10 cellular contexts compared by ENCODE assay signal in the genomic region with DNA sequence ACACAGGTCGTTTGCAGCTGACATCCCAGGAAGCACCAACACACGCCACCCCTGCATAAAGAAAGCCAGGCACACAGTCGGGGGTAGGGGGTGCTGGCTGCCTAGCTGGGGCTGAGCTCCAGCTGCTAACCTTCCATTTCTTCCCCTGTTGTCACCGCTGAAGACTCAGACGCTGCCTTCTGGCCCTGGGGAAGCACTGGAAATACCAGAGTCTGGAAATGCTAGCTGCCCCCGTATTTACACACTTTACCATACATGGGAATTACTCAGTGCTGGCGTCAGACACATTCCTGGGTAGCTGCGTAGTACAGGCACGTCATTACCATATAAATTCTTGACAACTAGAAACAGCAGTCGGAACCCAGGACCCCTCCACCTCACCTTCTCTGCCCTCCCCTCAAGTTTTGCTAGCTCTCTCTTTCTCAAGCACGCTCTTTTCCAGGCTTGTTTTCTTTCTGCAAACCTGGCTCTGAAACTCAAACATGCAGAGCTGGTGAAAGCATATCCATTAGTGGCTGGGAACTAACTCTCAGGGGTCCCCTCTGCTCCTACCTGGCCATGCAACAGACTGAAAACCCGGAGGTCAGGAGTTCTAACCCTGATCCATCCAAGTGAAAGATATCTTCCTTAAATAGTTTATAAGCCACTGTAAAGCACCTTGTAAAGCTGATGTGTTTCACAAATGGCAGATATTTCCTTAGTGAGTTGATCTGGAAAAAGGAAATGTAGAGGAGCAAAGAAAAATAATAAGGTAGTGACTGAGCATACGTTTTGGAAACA. TPM values are rescaled to one million over a fixed set of nuclear protein-coding genes. Genes with fewer than 3 reads are reported as not detected.
DNase-seq lines count a peak whose midpoint lies in the region; ATAC-seq and TF ChIP-seq lines count a peak whose summit lies in the region.
"Had no signal": no experiment of that assay in that cellular context is flagged by ENCODE, and none has a peak within 500 bp of the region (broad histone marks: within the 10 kb centered on the region; RNA-seq: fewer than 3 reads in every experiment).

No MANE protein-coding gene starts in this region.

- H3K27me3 Mint-ChIP-seq in type B pancreatic cell, result no peaks in the 10 kb centered on the region

- H3K4me3 Mint-ChIP-seq in type B pancreatic cell, result peak overlapping the region; percentile 83

- H3K4me1 ChIP-seq in left lung, result peaks cover 58 to 94% of the 10 kb centered on the region in 2 donors

- no peaks in the 10 kb centered on the region for H3K9me3 ChIP-seq in left lung
- H3K9me3 ChIP-seq: BLaER1 treated with 17β-estradiol and CSF1 and Interleukin-3, amounts not matched to agents 10 nM and 100 nM had no signal

- intact Hi-C loops in left lung (cut with DNase I), result no loop called here

- TF ChIP-seq CTCF in brain microvascular endothelial cell (IDR thresholded peaks at IDR 0.05; ENCODE audit: low read depth, low read length, missing control alignments) (no peak), left lung (IDR thresholded peaks at IDR 0.05) (no peak), type B pancreatic cell (conservative IDR thresholded peaks at IDR 0.05) (no peak)

- in situ Hi-C loops in brain microvascular endothelial cell (cut with HindIII; ENCODE audit: low pct_ligation_motif_present, low sequenced_read_pairs), result no loop called here

- peaks cover 55% of the 10 kb centered on the region for H3K4me1 Mint-ChIP-seq in type B pancreatic cell (ENCODE audit: unreplicated experiment)

- H3K36me3 ChIP-seq in brain microvascular endothelial cell (replicated peaks) (peaks cover 46% of the 10 kb centered on the region), left lung (peaks cover 0 to 2% of the 10 kb centered on the region in 2 donors)

- no peaks in the 10 kb centered on the region for H3K36me3 Mint-ChIP-seq in type B pancreatic cell

- peak overlapping the region; percentile 98 for H3K27ac ChIP-seq in brain microvascular endothelial cell
- H3K27ac ChIP-seq in left lung, result peak overlapping the region; percentile 90 to 96
- H3K27ac ChIP-seq: BLaER1 treated with 17β-estradiol and CSF1 and Interleukin-3, amounts not matched to agents 10 nM and 100 nM had no signal

- H3K4me3 ChIP-seq in brain microvascular endothelial cell (ENCODE audit: low read depth, low read length) (peak overlapping the region; percentile 84), left lung (no peak overlapping the region)
- H3K4me3 ChIP-seq: BLaER1 treated with 17β-estradiol and CSF1 and Interleukin-3, amounts not matched to agents 10 nM and 100 nM had no signal

- no peaks in the 10 kb centered on the region for H3K27me3 ChIP-seq in brain microvascular endothelial cell (replicated peaks)
- H3K27me3 ChIP-seq in left lung, result no peaks in the 10 kb centered on the region
- H3K27me3 ChIP-seq: BLaER1 treated with 17β-estradiol and CSF1 and Interleukin-3, amounts not matched to agents 10 nM and 100 nM had no signal

- peak; percentile 57 for ATAC-seq in left lung

- H3K9me3 Mint-ChIP-seq in type B pancreatic cell, result no peaks in the 10 kb centered on the region

- peak; percentile 8 for DNase-seq in NCI-H345 (lab: John Stamatoyannopoulos, UW)
- DNase-seq in NCI-H345 treated with DMSO at 0.1 percent for 48 hours (lab: John Stamatoyannopoulos, UW; ENCODE audit: unreplicated experiment), result no peak
- peak; percentile 99 for DNase-seq in brain microvascular endothelial cell
- peak in 1 of 2 donors; percentile 52 for DNase-seq in left lung
- no peak for DNase-seq in type B pancreatic cell (ENCODE audit: extremely low spot score, unreplicated experiment)
- DNase-seq in activated CD4-positive, alpha-beta T cell treated with anti-CD3 and anti-CD28 coated beads, Interleukin-2, amount 50 U/mL, for 4 hours, result no peak
- no peak for DNase-seq in GM19240 (ENCODE audit: insufficient read length, low spot score)
- no peak for DNase-seq in ureter (ENCODE audit: low spot score)
- DNase-seq: T-helper 2 cell had no signal

- peak overlapping the region; percentile 99 for H3K27ac Mint-ChIP-seq in type B pancreatic cell

RNA-seq across cellular contexts. Expression of gene CSRP1, which starts 3.3 kb away (rescaled TPM):
- total RNA-seq in left lung, result 100 to 1,000 TPM; 216 to 235 TPM
- total RNA-seq in type B pancreatic cell (ENCODE audit: low replicate concordance), result 7.3 and 139 TPM in 2 replicates
- total RNA-seq in ureter, result 545 TPM

RNA-seq across cellular contexts. Expression of gene PHLDA3, which starts 34.6 kb away (rescaled TPM):
- total RNA-seq in left lung (10 to 100 TPM; 46.8 to 82.7 TPM), type B pancreatic cell (ENCODE audit: low replicate concordance) (59.3 and 132 TPM in 2 replicates), ureter (75.4 TPM)

RNA-seq across cellular contexts. Expression of gene NAV1, which starts 35.3 kb away (rescaled TPM):
- total RNA-seq in left lung (10 to 100 TPM; 37.9 to 41.5 TPM), type B pancreatic cell (ENCODE audit: low replicate concordance) (38.1 and 44.9 TPM in 2 replicates), ureter (49.3 TPM)

Comparison
In these comparisons a context has a peak if more than half of its experiments do, and no peak if none do; other contexts are left out.
1. DNase-seq: peak in NCI-H345 (single experiment) and brain microvascular endothelial cell (single experiment); none in NCI-H345 treated with DMSO at 0.1 percent for 48 hours (single experiment), type B pancreatic cell (single experiment), activated CD4-positive, alpha-beta T cell treated with anti-CD3 and anti-CD28 coated beads, Interleukin-2, amount 50 U/mL, for 4 hours (0 of 2), GM19240 (single experiment) and ureter (single experiment).